In genomic region chr12:29552994-29553748, GRCh38 we compare ENCODE assay signal across 17 cellular contexts. TPM values are rescaled to one million over a fixed set of nuclear protein-coding genes. Genes with fewer than 3 reads are reported as not detected.
"Had no signal": no experiment of that assay in that cellular context is flagged by ENCODE, and none has a peak within 500 bp of the region (broad histone marks: within the 10 kb centered on the region; RNA-seq: fewer than 3 reads in every experiment).

No MANE protein-coding gene starts in this region.

- H3K36me3 ChIP-seq: brain microvascular endothelial cell, neural progenitor cell, thoracic aorta had no signal

- FAIRE-seq: TTC549, urothelium cell line had no signal

- H3K4me1 Mint-ChIP-seq: activated B cell treated with CpG ODN at 0.5 μM for 24 hours, naive B cell, neural progenitor cell had no signal

- H3K9ac ChIP-seq: neural progenitor cell had no signal

- H3K36me3 Mint-ChIP-seq: activated naive CD8-positive, alpha-beta T cell; naive B cell had no signal

- H3K9me3 ChIP-seq: stomach, thoracic aorta had no signal

- H3K9me3 Mint-ChIP-seq: activated T-cell treated with anti-CD3 and anti-CD28 coated beads, Interleukin-2, amount 50 U/mL, for 72 hours; neural progenitor cell had no signal

- H3K27ac Mint-ChIP-seq: activated B cell treated with CpG ODN at 0.5 μM for 24 hours; activated CD8-positive, alpha-beta T cell treated with anti-CD3 and anti-CD28 coated beads, Interleukin-2, amount 10 ng/mL, durations not matched to agents 7 days and 5 days; activated naive CD8-positive, alpha-beta T cell; activated T-cell treated with anti-CD3 and anti-CD28 coated beads, Interleukin-2, amount 50 U/mL, for 72 hours; naive B cell; neural progenitor cell had no signal

- H2AFZ ChIP-seq: neural progenitor cell had no signal

- H3K27me3 ChIP-seq: brain microvascular endothelial cell, foreskin keratinocyte, neural progenitor cell, stomach had no signal

- H3K27ac ChIP-seq: brain microvascular endothelial cell, foreskin keratinocyte, neural progenitor cell had no signal

- H3K4me3 Mint-ChIP-seq: activated B cell treated with CpG ODN at 0.5 μM for 24 hours; activated CD8-positive, alpha-beta T cell treated with anti-CD3 and anti-CD28 coated beads, Interleukin-2, amount 10 ng/mL, durations not matched to agents 7 days and 5 days; activated naive CD8-positive, alpha-beta T cell; activated T-cell treated with anti-CD3 and anti-CD28 coated beads, Interleukin-2, amount 50 U/mL, for 72 hours; naive B cell; neural progenitor cell had no signal

- H3K4me3 ChIP-seq: neural progenitor cell, smooth muscle cell, stomach, thoracic aorta had no signal

- H3K4me1 ChIP-seq: foreskin keratinocyte, neural progenitor cell had no signal

- DNase-seq: activated B cell treated with CpG ODN at 0.5 μM for 24 hours, amniotic stem cell, cortex of kidney had no signal

- H3K4me2 ChIP-seq: neural progenitor cell, smooth muscle cell had no signal

RNA-seq across cellular contexts. Expression of gene OVCH1, which starts 55.7 kb away (rescaled TPM):
- total RNA-seq: activated B cell treated with CpG ODN at 0.5 μM for 24 hours; activated CD8-positive, alpha-beta T cell treated with anti-CD3 and anti-CD28 coated beads, Interleukin-2, amount 10 ng/mL, durations not matched to agents 7 days and 5 days; activated T-cell treated with anti-CD3 and anti-CD28 coated beads, Interleukin-2, amount 50 U/mL, for 72 hours; foreskin keratinocyte; mononuclear cell; smooth muscle cell; T-helper 2 cell treated with Interferon-gamma antibody and Interleukin-4, amounts not matched to agents 100 ng/mL and 5 ng/mL, for 36 hours had no signal
- polyA plus RNA-seq: foreskin keratinocyte, smooth muscle cell had no signal
